Comparison of ENCODE assay signal across 22 cellular contexts in the genomic region with DNA sequence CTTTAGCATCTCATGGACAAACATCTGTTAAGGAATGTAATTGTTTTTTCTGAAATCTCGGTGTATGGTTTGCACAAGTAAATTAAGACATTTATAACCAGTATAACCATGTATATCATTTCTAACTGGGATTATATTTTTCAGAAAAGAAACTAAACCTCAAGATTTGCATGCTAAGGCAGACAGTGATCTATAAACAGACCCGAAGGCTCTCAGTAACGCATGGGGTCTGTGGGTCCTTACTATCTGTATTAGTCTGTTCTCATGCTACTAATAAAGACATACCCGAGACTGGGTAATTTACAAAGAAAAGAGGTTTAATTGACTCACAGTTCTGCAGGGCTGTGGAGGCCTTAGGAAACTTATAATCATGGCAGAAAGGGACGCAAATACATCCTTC.
DNase-seq lines count a peak whose midpoint lies in the region; ATAC-seq and TF ChIP-seq lines count a peak whose summit lies in the region.
"Had no signal": no experiment of that assay in that cellular context is flagged by ENCODE, and none has a peak within 500 bp of the region (broad histone marks: within the 10 kb centered on the region; RNA-seq: fewer than 3 reads in every experiment).

No MANE protein-coding gene starts in this region.

- no peak for TF ChIP-seq CTCF in foreskin fibroblast (IDR thresholded peaks at IDR 0.05; ENCODE audit: low read depth, low read length)
- TF ChIP-seq CTCF in GM13976 (IDR thresholded peaks at IDR 0.05; ENCODE audit: borderline replicate concordance, control extremely low read depth, extremely low read depth, insufficient read depth, missing control alignments): no peak

- H3K4me3 ChIP-seq in foreskin fibroblast (ENCODE audit: low read depth in 1 of 2, low read length in 2 of 2): no peak overlapping the region
- H3K4me3 ChIP-seq: sigmoid colon, SK-N-MC had no signal

- in situ Hi-C loops in GM13976 (cut with MboI; ENCODE audit: low sequenced_read_pairs, unreplicated experiment): no loop called here

- ATAC-seq in GM18519 (IDR thresholded peaks at IDR 0.05; ENCODE audit: low FRiP score, unreplicated experiment) (peak; percentile 86), GM21515 (IDR thresholded peaks at IDR 0.05; ENCODE audit: unreplicated experiment) (peak; percentile 61), HG03045 (IDR thresholded peaks at IDR 0.05; ENCODE audit: unreplicated experiment) (peak; percentile 57), HG02759 (IDR thresholded peaks at IDR 0.05; ENCODE audit: unreplicated experiment) (no peak)
- ATAC-seq: esophagus mucosa; Panc1; stimulated activated naive CD8-positive, alpha-beta T cell treated with anti-CD3 and anti-CD28 coated beads, Interleukin-15, Interleukin-2, amounts not matched to agents 100 U/mL and 50 U/mL, for 24 hours had no signal

- DNase-seq in NCI-H526 treated with DMSO at 0.1 percent for 48 hours (lab: John Stamatoyannopoulos, UW) (peak; percentile 4), foreskin fibroblast (no peak), GM13976 (ENCODE audit: low spot score) (no peak)
- no peak for DNase-seq in activated CD8-positive, alpha-beta memory T cell treated with anti-CD3 and anti-CD28 coated beads, Interleukin-2, amount 50 U/mL, for 4 hours
- DNase-seq: activated B cell treated with CpG ODN at 0.5 μM for 24 hours; activated naive CD4-positive, alpha-beta T cell treated with anti-CD3 and anti-CD28 coated beads, Interleukin-2, amount 10 ng/mL, durations not matched to agents 7 days and 5 days; activated T-cell treated with anti-CD3 and anti-CD28 coated beads, Interleukin-2, amount 50 U/mL, for 48 hours; aorta; CD4-positive, alpha-beta memory T cell; effector CD4-positive, alpha-beta T cell; midbrain; NCI-H1417; nephron progenitor cell; sigmoid colon; stimulated activated naive CD8-positive, alpha-beta T cell treated with anti-CD3 and anti-CD28 coated beads, Interleukin-15, Interleukin-2, amounts not matched to agents 100 U/mL and 50 U/mL, for 24 hours had no signal
